In genomic region chr16:85303354-85303883, GRCh38 we compare ENCODE assay signal across 1 cellular context.
TF ChIP-seq lines count a peak whose summit lies in the region.

No MANE protein-coding gene starts in this region.

TF ChIP-seq in K562, 482 proteins besides CTCF, POLR2A, EP300 and RAD21 (continued from another document and continues in another):
- TF ChIP-seq, protein P1, sequence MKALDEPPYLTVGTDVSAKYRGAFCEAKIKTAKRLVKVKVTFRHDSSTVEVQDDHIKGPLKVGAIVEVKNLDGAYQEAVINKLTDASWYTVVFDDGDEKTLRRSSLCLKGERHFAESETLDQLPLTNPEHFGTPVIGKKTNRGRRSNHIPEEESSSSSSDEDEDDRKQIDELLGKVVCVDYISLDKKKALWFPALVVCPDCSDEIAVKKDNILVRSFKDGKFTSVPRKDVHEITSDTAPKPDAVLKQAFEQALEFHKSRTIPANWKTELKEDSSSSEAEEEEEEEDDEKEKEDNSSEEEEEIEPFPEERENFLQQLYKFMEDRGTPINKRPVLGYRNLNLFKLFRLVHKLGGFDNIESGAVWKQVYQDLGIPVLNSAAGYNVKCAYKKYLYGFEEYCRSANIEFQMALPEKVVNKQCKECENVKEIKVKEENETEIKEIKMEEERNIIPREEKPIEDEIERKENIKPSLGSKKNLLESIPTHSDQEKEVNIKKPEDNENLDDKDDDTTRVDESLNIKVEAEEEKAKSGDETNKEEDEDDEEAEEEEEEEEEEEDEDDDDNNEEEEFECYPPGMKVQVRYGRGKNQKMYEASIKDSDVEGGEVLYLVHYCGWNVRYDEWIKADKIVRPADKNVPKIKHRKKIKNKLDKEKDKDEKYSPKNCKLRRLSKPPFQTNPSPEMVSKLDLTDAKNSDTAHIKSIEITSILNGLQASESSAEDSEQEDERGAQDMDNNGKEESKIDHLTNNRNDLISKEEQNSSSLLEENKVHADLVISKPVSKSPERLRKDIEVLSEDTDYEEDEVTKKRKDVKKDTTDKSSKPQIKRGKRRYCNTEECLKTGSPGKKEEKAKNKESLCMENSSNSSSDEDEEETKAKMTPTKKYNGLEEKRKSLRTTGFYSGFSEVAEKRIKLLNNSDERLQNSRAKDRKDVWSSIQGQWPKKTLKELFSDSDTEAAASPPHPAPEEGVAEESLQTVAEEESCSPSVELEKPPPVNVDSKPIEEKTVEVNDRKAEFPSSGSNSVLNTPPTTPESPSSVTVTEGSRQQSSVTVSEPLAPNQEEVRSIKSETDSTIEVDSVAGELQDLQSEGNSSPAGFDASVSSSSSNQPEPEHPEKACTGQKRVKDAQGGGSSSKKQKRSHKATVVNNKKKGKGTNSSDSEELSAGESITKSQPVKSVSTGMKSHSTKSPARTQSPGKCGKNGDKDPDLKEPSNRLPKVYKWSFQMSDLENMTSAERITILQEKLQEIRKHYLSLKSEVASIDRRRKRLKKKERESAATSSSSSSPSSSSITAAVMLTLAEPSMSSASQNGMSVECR (CRISPR knock-in tag; IDR thresholded peaks at IDR 0.05): 0 out of 2 replicates have a peak, but pooled peaks have one; percentile 36
- peak; percentile 66 for TF ChIP-seq CXXC5 (CRISPR knock-in tag; IDR thresholded peaks at IDR 0.05)
- TF ChIP-seq ZFX (CRISPR knock-in tag; IDR thresholded peaks at IDR 0.05): peak; percentile 46; the same call in 1 of the 2 replicates
- TF ChIP-seq ZNF12 (CRISPR knock-in tag; IDR thresholded peaks at IDR 0.05): no peak
- TF ChIP-seq, protein P2, sequence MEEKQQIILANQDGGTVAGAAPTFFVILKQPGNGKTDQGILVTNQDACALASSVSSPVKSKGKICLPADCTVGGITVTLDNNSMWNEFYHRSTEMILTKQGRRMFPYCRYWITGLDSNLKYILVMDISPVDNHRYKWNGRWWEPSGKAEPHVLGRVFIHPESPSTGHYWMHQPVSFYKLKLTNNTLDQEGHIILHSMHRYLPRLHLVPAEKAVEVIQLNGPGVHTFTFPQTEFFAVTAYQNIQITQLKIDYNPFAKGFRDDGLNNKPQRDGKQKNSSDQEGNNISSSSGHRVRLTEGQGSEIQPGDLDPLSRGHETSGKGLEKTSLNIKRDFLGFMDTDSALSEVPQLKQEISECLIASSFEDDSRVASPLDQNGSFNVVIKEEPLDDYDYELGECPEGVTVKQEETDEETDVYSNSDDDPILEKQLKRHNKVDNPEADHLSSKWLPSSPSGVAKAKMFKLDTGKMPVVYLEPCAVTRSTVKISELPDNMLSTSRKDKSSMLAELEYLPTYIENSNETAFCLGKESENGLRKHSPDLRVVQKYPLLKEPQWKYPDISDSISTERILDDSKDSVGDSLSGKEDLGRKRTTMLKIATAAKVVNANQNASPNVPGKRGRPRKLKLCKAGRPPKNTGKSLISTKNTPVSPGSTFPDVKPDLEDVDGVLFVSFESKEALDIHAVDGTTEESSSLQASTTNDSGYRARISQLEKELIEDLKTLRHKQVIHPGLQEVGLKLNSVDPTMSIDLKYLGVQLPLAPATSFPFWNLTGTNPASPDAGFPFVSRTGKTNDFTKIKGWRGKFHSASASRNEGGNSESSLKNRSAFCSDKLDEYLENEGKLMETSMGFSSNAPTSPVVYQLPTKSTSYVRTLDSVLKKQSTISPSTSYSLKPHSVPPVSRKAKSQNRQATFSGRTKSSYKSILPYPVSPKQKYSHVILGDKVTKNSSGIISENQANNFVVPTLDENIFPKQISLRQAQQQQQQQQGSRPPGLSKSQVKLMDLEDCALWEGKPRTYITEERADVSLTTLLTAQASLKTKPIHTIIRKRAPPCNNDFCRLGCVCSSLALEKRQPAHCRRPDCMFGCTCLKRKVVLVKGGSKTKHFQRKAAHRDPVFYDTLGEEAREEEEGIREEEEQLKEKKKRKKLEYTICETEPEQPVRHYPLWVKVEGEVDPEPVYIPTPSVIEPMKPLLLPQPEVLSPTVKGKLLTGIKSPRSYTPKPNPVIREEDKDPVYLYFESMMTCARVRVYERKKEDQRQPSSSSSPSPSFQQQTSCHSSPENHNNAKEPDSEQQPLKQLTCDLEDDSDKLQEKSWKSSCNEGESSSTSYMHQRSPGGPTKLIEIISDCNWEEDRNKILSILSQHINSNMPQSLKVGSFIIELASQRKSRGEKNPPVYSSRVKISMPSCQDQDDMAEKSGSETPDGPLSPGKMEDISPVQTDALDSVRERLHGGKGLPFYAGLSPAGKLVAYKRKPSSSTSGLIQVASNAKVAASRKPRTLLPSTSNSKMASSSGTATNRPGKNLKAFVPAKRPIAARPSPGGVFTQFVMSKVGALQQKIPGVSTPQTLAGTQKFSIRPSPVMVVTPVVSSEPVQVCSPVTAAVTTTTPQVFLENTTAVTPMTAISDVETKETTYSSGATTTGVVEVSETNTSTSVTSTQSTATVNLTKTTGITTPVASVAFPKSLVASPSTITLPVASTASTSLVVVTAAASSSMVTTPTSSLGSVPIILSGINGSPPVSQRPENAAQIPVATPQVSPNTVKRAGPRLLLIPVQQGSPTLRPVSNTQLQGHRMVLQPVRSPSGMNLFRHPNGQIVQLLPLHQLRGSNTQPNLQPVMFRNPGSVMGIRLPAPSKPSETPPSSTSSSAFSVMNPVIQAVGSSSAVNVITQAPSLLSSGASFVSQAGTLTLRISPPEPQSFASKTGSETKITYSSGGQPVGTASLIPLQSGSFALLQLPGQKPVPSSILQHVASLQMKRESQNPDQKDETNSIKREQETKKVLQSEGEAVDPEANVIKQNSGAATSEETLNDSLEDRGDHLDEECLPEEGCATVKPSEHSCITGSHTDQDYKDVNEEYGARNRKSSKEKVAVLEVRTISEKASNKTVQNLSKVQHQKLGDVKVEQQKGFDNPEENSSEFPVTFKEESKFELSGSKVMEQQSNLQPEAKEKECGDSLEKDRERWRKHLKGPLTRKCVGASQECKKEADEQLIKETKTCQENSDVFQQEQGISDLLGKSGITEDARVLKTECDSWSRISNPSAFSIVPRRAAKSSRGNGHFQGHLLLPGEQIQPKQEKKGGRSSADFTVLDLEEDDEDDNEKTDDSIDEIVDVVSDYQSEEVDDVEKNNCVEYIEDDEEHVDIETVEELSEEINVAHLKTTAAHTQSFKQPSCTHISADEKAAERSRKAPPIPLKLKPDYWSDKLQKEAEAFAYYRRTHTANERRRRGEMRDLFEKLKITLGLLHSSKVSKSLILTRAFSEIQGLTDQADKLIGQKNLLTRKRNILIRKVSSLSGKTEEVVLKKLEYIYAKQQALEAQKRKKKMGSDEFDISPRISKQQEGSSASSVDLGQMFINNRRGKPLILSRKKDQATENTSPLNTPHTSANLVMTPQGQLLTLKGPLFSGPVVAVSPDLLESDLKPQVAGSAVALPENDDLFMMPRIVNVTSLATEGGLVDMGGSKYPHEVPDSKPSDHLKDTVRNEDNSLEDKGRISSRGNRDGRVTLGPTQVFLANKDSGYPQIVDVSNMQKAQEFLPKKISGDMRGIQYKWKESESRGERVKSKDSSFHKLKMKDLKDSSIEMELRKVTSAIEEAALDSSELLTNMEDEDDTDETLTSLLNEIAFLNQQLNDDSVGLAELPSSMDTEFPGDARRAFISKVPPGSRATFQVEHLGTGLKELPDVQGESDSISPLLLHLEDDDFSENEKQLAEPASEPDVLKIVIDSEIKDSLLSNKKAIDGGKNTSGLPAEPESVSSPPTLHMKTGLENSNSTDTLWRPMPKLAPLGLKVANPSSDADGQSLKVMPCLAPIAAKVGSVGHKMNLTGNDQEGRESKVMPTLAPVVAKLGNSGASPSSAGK (IDR thresholded peaks at IDR 0.05): no peak
- no peak for TF ChIP-seq CREBBP (IDR thresholded peaks at IDR 0.05; ENCODE audit: low read depth, low read length)
- peak; percentile 62; the same call in 1 of the 2 replicates for TF ChIP-seq TOE1 (IDR thresholded peaks at IDR 0.05; ENCODE audit: borderline replicate concordance)
- no peak for TF ChIP-seq TOE1 (CRISPR knock-in tag; IDR thresholded peaks at IDR 0.05; ENCODE audit: borderline replicate concordance, low read depth)
- 0 out of 2 replicates have a peak, but pooled peaks have one; percentile 67 for TF ChIP-seq ZHX1 (conservative IDR thresholded peaks at IDR 0.05; ENCODE audit: low read length)
- TF ChIP-seq, protein P3, sequence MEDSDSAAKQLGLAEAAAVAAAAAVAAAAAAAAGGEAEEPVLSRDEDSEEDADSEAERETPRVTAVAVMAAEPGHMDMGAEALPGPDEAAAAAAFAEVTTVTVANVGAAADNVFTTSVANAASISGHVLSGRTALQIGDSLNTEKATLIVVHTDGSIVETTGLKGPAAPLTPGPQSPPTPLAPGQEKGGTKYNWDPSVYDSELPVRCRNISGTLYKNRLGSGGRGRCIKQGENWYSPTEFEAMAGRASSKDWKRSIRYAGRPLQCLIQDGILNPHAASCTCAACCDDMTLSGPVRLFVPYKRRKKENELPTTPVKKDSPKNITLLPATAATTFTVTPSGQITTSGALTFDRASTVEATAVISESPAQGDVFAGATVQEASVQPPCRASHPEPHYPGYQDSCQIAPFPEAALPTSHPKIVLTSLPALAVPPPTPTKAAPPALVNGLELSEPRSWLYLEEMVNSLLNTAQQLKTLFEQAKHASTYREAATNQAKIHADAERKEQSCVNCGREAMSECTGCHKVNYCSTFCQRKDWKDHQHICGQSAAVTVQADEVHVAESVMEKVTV (CRISPR knock-in tag; IDR thresholded peaks at IDR 0.05): peak; percentile 76
- TF ChIP-seq NFYB (IDR thresholded peaks at IDR 0.05; ENCODE audit: extremely low read depth, insufficient read length): peak; percentile 43
- peak; percentile 76 to 95 for TF ChIP-seq RCOR1 (IDR thresholded peaks at IDR 0.05; ENCODE audit: borderline replicate concordance in 1 of 2, low read depth in 2 of 2, low read length in 2 of 2)
- TF ChIP-seq ZBED1 (IDR thresholded peaks at IDR 0.05): 0 out of 2 replicates have a peak, but pooled peaks have one; percentile 43
- TF ChIP-seq CHD4 (IDR thresholded peaks at IDR 0.05; ENCODE audit: insufficient read depth, insufficient replicate concordance, low read depth, low read length, poor library complexity, severe bottlenecking): peak; percentile 97
- TF ChIP-seq SRF (CRISPR knock-in tag; IDR thresholded peaks at IDR 0.05): peak in 1 of 2 experiments; percentile 65; a peak in 2 of 4 replicates
- 0 out of 2 replicates have a peak, but pooled peaks have one; percentile 23 for TF ChIP-seq ZC3H11A (IDR thresholded peaks at IDR 0.05; ENCODE audit: low read depth, low read length)
- peak; percentile 20 for TF ChIP-seq BRD9 (IDR thresholded peaks at IDR 0.05; ENCODE audit: low read depth, partially characterized antibody)
- 0 out of 2 replicates have a peak, but pooled peaks have one; percentile 71 for TF ChIP-seq RBM14 (IDR thresholded peaks at IDR 0.05; ENCODE audit: borderline replicate concordance, insufficient read depth, low read depth, low read length)
- TF ChIP-seq, protein P4, sequence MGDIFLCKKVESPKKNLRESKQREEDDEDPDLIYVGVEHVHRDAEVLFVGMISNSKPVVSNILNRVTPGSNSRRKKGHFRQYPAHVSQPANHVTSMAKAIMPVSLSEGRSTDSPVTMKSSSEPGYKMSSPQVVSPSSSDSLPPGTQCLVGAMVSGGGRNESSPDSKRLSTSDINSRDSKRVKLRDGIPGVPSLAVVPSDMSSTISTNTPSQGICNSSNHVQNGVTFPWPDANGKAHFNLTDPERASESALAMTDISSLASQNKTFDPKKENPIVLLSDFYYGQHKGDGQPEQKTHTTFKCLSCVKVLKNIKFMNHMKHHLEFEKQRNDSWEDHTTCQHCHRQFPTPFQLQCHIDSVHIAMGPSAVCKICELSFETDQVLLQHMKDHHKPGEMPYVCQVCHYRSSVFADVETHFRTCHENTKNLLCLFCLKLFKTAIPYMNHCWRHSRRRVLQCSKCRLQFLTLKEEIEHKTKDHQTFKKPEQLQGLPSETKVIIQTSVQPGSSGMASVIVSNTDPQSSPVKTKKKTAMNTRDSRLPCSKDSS (IDR thresholded peaks at IDR 0.05; ENCODE audit: low read depth, partially characterized antibody): no peak
- TF ChIP-seq FOXP1 (CRISPR knock-in tag; IDR thresholded peaks at IDR 0.05): 0 out of 2 replicates have a peak, but pooled peaks have one; percentile 76
- TF ChIP-seq TCF7L2 (IDR thresholded peaks at IDR 0.05; ENCODE audit: low read depth, low read length): no peak
- peak in 1 of 2 experiments; percentile 66; a peak in 1 of 4 replicates for TF ChIP-seq NONO (IDR thresholded peaks at IDR 0.05; ENCODE audit: low read depth in 2 of 2, low read length in 1 of 2)
- TF ChIP-seq KAT2B (IDR thresholded peaks at IDR 0.05; ENCODE audit: low read depth, low read length): no peak
- peak; percentile 49 to 89; a peak in 2 of 4 replicates for TF ChIP-seq MAZ (CRISPR knock-in tag; conservative IDR thresholded peaks at IDR 0.05 in 1 of 2, IDR thresholded peaks at IDR 0.05 in 1 of 2)
- TF ChIP-seq NUFIP1 (IDR thresholded peaks at IDR 0.05; ENCODE audit: partially characterized antibody): peak; percentile 23
- TF ChIP-seq, protein P5, sequence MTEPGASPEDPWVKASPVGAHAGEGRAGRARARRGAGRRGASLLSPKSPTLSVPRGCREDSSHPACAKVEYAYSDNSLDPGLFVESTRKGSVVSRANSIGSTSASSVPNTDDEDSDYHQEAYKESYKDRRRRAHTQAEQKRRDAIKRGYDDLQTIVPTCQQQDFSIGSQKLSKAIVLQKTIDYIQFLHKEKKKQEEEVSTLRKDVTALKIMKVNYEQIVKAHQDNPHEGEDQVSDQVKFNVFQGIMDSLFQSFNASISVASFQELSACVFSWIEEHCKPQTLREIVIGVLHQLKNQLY (CRISPR knock-in tag; conservative IDR thresholded peaks at IDR 0.05): 0 out of 4 replicates have a peak, but pooled peaks of 1 of the 2 experiments have one; percentile 25
- TF ChIP-seq, protein P6, sequence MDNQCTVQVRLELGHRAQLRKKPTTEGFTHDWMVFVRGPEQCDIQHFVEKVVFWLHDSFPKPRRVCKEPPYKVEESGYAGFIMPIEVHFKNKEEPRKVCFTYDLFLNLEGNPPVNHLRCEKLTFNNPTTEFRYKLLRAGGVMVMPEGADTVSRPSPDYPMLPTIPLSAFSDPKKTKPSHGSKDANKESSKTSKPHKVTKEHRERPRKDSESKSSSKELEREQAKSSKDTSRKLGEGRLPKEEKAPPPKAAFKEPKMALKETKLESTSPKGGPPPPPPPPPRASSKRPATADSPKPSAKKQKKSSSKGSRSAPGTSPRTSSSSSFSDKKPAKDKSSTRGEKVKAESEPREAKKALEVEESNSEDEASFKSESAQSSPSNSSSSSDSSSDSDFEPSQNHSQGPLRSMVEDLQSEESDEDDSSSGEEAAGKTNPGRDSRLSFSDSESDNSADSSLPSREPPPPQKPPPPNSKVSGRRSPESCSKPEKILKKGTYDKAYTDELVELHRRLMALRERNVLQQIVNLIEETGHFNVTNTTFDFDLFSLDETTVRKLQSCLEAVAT (IDR thresholded peaks at IDR 0.05): peak in 1 of 2 experiments; percentile 61; a peak in 1 of 4 replicates
- TF ChIP-seq SLC30A9 (CRISPR knock-in tag; IDR thresholded peaks at IDR 0.05): no peak
- TF ChIP-seq CTBP1 (IDR thresholded peaks at IDR 0.05; ENCODE audit: borderline replicate concordance): peak; percentile 87
- peak; percentile 63 for TF ChIP-seq NCOA4 (IDR thresholded peaks at IDR 0.05; ENCODE audit: partially characterized antibody)
